8 cellular contexts compared by ENCODE assay signal in the genomic region with DNA sequence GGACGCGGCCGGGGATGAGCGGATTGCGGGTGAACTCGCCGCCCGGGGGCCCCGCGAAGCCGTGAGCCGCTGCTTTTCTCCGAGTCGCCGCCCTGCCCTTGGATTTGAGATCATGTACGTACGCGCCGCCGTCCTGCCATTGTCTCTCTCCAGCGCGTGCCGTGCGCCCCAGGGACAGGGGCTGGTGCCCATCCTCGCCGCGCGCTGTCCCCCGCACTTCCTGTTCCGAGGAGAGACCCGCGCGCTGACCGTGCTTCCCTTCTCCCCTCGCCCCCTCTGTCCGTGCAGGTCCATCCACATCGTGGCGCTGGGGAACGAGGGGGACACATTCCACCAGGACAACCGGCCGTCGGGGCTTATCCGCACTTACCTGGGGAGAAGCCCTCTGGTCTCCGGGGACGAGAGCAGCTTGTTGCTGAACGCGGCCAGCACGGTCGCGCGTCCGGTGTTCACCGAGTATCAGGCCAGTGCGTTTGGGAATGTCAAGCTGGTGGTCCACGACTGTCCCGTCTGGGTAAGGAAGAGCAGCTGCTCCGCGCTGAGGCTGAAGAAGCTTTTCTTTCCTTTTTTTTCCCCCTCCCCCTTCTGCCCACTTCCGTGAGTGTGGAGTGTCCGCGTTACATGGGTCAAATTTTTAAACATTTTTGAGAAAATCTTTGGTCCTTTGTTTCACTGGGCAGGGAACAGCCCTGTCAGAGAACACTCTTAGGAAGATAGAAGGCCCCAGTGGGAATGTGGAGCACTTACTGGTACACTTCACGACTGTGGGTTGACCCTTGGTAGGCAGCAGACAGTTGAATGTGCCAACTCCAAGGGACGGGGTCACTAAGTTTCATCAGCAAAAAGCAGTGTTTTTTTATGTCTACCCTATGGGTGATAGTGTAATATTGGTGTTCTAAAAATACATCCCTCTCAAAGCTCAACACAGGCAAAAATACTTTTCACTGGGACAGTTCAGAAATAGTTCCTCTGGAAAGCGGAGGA. TPM values are rescaled to one million over a fixed set of nuclear protein-coding genes. Genes with fewer than 3 reads are reported as not detected.
A peak's percentile ranks its signal among the peaks of the same experiment; 100 is the strongest.
DNase-seq lines count a peak whose midpoint lies in the region; ATAC-seq and TF ChIP-seq lines count a peak whose summit lies in the region.

No MANE protein-coding gene starts in this region.

- H3K36me3 Mint-ChIP-seq in memory B cell: no peaks in the 10 kb centered on the region

- no peak for TF ChIP-seq CTCF in VCaP (conservative IDR thresholded peaks at IDR 0.05)

- H3K27ac Mint-ChIP-seq in memory B cell: peak overlapping the region; percentile 55
- H3K27ac Mint-ChIP-seq in stimulated activated naive CD8-positive, alpha-beta T cell treated with anti-CD3 and anti-CD28 coated beads, Interleukin-15, amount 100 ng/mL, for 72 hours: peak overlapping the region in 1 of 2 donors; percentile 63

- ATAC-seq in GM21529 (IDR thresholded peaks at IDR 0.05; ENCODE audit: unreplicated experiment): peak; percentile 43
- peak; percentile 3 for ATAC-seq in memory B cell (ENCODE audit: low read depth)
- peak; percentile 73 for ATAC-seq in stimulated activated naive CD8-positive, alpha-beta T cell treated with anti-CD3 and anti-CD28 coated beads, Interleukin-15, amount 100 ng/mL, for 72 hours
- ATAC-seq in GM18870 (IDR thresholded peaks at IDR 0.05; ENCODE audit: unreplicated experiment): no peak

- H3K27me3 Mint-ChIP-seq in memory B cell: no peaks in the 10 kb centered on the region
- peaks cover 76% of the 10 kb centered on the region for H3K27me3 Mint-ChIP-seq in stimulated activated naive CD8-positive, alpha-beta T cell treated with anti-CD3 and anti-CD28 coated beads, Interleukin-15, amount 100 ng/mL, for 72 hours

- peak overlapping the region; percentile 96 for H3K27ac ChIP-seq in VCaP

- peak overlapping the region; percentile 63 for H3K4me3 ChIP-seq in Jurkat, Clone E6-1 (ENCODE audit: low read length)

- H3K4me1 Mint-ChIP-seq in memory B cell: peaks cover 20% of the 10 kb centered on the region
- H3K4me1 Mint-ChIP-seq in stimulated activated naive CD8-positive, alpha-beta T cell treated with anti-CD3 and anti-CD28 coated beads, Interleukin-15, amount 100 ng/mL, for 72 hours: peaks cover 34% of the 10 kb centered on the region

- peak overlapping the region; percentile 88 for H3K4me3 Mint-ChIP-seq in memory B cell
- H3K4me3 Mint-ChIP-seq in stimulated activated naive CD8-positive, alpha-beta T cell treated with anti-CD3 and anti-CD28 coated beads, Interleukin-15, amount 100 ng/mL, for 72 hours: peak overlapping the region; percentile 82 to 85

- H3K9me3 Mint-ChIP-seq in memory B cell: no peaks in the 10 kb centered on the region
- H3K9me3 Mint-ChIP-seq in stimulated activated naive CD8-positive, alpha-beta T cell treated with anti-CD3 and anti-CD28 coated beads, Interleukin-15, amount 100 ng/mL, for 72 hours: no peaks in the 10 kb centered on the region

- DNase-seq in EL (peak; percentile 59), ecto neural progenitor cell (ENCODE audit: low spot score) (peak; percentile 73), memory B cell (ENCODE audit: low spot score in 2 of 2) (peak in 1 of 2 donors; percentile 44)
- no peak for DNase-seq in Jurkat, Clone E6-1 (ENCODE audit: low read depth, low spot score)
- peak; percentile 39 to 40 for DNase-seq in stimulated activated naive CD8-positive, alpha-beta T cell treated with anti-CD3 and anti-CD28 coated beads, Interleukin-15, amount 100 ng/mL, for 72 hours

RNA-seq across cellular contexts. Expression of gene RHOBTB3, which starts 0.7 kb away (rescaled TPM):
- 20.7 TPM for polyA plus RNA-seq in Jurkat, Clone E6-1 (2012; ENCODE audit: insufficient read depth, insufficient read length)

RNA-seq across cellular contexts. Expression of gene SPATA9, which starts 49.1 kb away (rescaled TPM):
- polyA plus RNA-seq in Jurkat, Clone E6-1 (2012; ENCODE audit: insufficient read depth, insufficient read length): 1.3 TPM
